15 cellular contexts compared by ENCODE assay signal in the genomic region with DNA sequence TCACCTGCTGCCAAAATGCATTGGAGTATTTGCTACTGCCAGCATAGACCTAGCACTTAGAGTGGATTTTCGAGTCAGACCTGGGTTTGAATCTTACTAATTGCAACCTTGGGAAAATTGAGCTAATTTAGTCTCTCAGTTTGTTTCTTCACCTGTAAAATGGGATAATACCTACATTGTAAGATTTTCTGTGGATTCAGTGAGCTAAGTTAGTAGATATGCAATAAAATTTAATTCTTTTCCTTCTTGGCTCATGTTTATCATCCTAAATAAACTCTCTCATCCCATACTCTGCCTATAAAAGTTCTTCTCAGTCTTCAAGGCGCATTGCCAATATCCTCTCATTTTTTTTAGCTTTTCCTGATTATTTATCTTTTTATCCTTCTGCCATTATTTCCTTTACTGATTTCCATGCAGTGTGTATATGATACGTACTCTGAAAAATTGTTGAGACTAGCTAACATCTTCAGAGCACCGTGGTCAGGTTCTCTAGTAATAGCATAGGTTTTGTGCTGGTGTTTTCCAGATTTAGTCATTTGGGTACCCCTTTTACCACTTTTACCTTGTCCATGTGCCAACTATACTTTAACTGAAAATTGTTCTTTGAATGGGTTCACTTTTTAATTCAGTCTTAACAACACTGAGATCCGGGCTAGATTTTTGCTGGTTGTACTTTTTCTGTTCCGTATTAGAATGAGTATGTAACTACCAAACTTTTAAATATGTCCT. TPM values are rescaled to one million over a fixed set of nuclear protein-coding genes. Genes with fewer than 3 reads are reported as not detected.
DNase-seq lines count a peak whose midpoint lies in the region; ATAC-seq and TF ChIP-seq lines count a peak whose summit lies in the region.
"Had no signal": no experiment of that assay in that cellular context is flagged by ENCODE, and none has a peak within 500 bp of the region (broad histone marks: within the 10 kb centered on the region; RNA-seq: fewer than 3 reads in every experiment).

No MANE protein-coding gene starts in this region.

- no peak overlapping the region for H3K4me3 Mint-ChIP-seq in activated naive CD8-positive, alpha-beta T cell treated with anti-CD3 and anti-CD28 coated beads, Interleukin-2, amount 10 ng/mL, durations not matched to agents 7 days and 5 days
- H3K4me3 Mint-ChIP-seq: activated T-cell treated with anti-CD3 and anti-CD28 coated beads, Interleukin-2, amount 50 U/mL, for 4 hours; B cell had no signal

- peaks cover 21% of the 10 kb centered on the region for H3K4me1 Mint-ChIP-seq in activated naive CD8-positive, alpha-beta T cell treated with anti-CD3 and anti-CD28 coated beads, Interleukin-2, amount 10 ng/mL, durations not matched to agents 7 days and 5 days

- peak; percentile 43 for DNase-seq in GM06990 (ENCODE audit: extremely low read depth, insufficient read length)
- no peak for DNase-seq in activated naive CD8-positive, alpha-beta T cell treated with anti-CD3 and anti-CD28 coated beads, Interleukin-2, amount 10 ng/mL, durations not matched to agents 7 days and 5 days
- no peak for DNase-seq in aorta
- DNase-seq in stimulated activated CD4-positive, alpha-beta T cell treated with anti-CD3 and anti-CD28 coated beads, Interleukin-4, amount 100 ng/mL, for 24 hours: no peak
- DNase-seq in esophagus muscularis mucosa (ENCODE audit: extremely low spot score): no peak
- DNase-seq in middle frontal gyrus (ENCODE audit: extremely low spot score, low spot score): no peak
- DNase-seq: activated T-cell treated with anti-CD3 and anti-CD28 coated beads, Interleukin-2, amount 50 U/mL, for 4 hours; DMS79 treated with DMSO at 0.1 percent for 48 hours; effector memory CD4-positive, alpha-beta T cell; gastrocnemius medialis; islet precursor cell; MG63 had no signal

- H3K36me3 Mint-ChIP-seq in activated naive CD8-positive, alpha-beta T cell treated with anti-CD3 and anti-CD28 coated beads, Interleukin-2, amount 10 ng/mL, durations not matched to agents 7 days and 5 days: peaks cover 8% of the 10 kb centered on the region

- ATAC-seq in GM18870 (IDR thresholded peaks at IDR 0.05; ENCODE audit: unreplicated experiment): peak; percentile 53
- peak; percentile 39 for ATAC-seq in HG03045 (IDR thresholded peaks at IDR 0.05; ENCODE audit: unreplicated experiment)
- ATAC-seq in activated naive CD8-positive, alpha-beta T cell treated with anti-CD3 and anti-CD28 coated beads, Interleukin-2, amount 10 ng/mL, durations not matched to agents 7 days and 5 days (ENCODE audit: low read depth): peak; percentile 39
- no peak for ATAC-seq in aorta (ENCODE audit: low FRiP score)
- ATAC-seq: gastrocnemius medialis had no signal

- TF ChIP-seq POLR2A in esophagus muscularis mucosa (IDR thresholded peaks at IDR 0.05; ENCODE audit: low read depth): no peak

- no peaks in the 10 kb centered on the region for H3K4me1 ChIP-seq in aorta (ENCODE audit: control insufficient read depth in 1 of 2, insufficient read depth in 2 of 2, low read length in 2 of 2)
- H3K4me1 ChIP-seq in esophagus muscularis mucosa: peaks cover 0 to 8% (median under 1%) of the 10 kb centered on the region in 4 donors

- 78 to 82% methylated on average over 6 of the region's 6 CpGs for WGBS in aorta, 2 donors
- 87% methylated on average over 6 of the region's 6 CpGs for WGBS in esophagus muscularis mucosa

- H3K9me3 Mint-ChIP-seq in activated naive CD8-positive, alpha-beta T cell treated with anti-CD3 and anti-CD28 coated beads, Interleukin-2, amount 10 ng/mL, durations not matched to agents 7 days and 5 days: no peaks in the 10 kb centered on the region
- H3K9me3 Mint-ChIP-seq: activated T-cell treated with anti-CD3 and anti-CD28 coated beads, Interleukin-2, amount 50 U/mL, for 4 hours had no signal

- POLR2A ChIA-PET in activated naive CD8-positive, alpha-beta T cell treated with anti-CD3 and anti-CD28 coated beads, Interleukin-2, amount 10 ng/mL, durations not matched to agents 7 days and 5 days (lab: Charles Lee): no interaction called here

- no peaks in the 10 kb centered on the region for H3K27me3 ChIP-seq in GM06990 (replicated peaks; ENCODE audit: control insufficient read depth, insufficient read depth, low read length)
- no peaks in the 10 kb centered on the region for H3K27me3 ChIP-seq in aorta (ENCODE audit: control insufficient read depth in 1 of 2, insufficient read depth in 2 of 2, low read length in 1 of 2)
- no peaks in the 10 kb centered on the region for H3K27me3 ChIP-seq in esophagus muscularis mucosa
- H3K27me3 ChIP-seq: gastrocnemius medialis, MG63 had no signal

- H3K27ac ChIP-seq in aorta (ENCODE audit: low read depth in 1 of 2, low read length in 2 of 2) (no peak overlapping the region), esophagus muscularis mucosa (replicated peaks in 1 of 4) (no peak overlapping the region)
- H3K27ac ChIP-seq: gastrocnemius medialis had no signal

- H3K27ac Mint-ChIP-seq in activated naive CD8-positive, alpha-beta T cell treated with anti-CD3 and anti-CD28 coated beads, Interleukin-2, amount 10 ng/mL, durations not matched to agents 7 days and 5 days: no peak overlapping the region
- H3K27ac Mint-ChIP-seq: B cell had no signal

- peak overlapping the region; percentile 0 for H3K4me3 ChIP-seq in GM06990 (replicated peaks; ENCODE audit: low read depth, low read length)
- H3K4me3 ChIP-seq in aorta (ENCODE audit: low read length in 2 of 2): no peak overlapping the region
- H3K4me3 ChIP-seq in esophagus muscularis mucosa: no peak overlapping the region
- H3K4me3 ChIP-seq: gastrocnemius medialis, MG63 had no signal

- TF ChIP-seq CTCF in GM06990 (IDR thresholded peaks at IDR 0.05; ENCODE audit: insufficient read depth, low read length, poor library complexity, severe bottlenecking) (no peak), esophagus muscularis mucosa (IDR thresholded peaks at IDR 0.05) (no peak)

- no peaks in the 10 kb centered on the region for H3K27me3 Mint-ChIP-seq in activated naive CD8-positive, alpha-beta T cell treated with anti-CD3 and anti-CD28 coated beads, Interleukin-2, amount 10 ng/mL, durations not matched to agents 7 days and 5 days
- H3K27me3 Mint-ChIP-seq: B cell had no signal

- intact Hi-C loops in aorta (cut with DNase I): loop anchor here (5.0 to 10.0 kb wide), 2 partner anchors 54 to 276 kb away; a partner anchor contains a TSS
- intact Hi-C loops in esophagus muscularis mucosa (cut with DNase I): no loop called here

- no peaks in the 10 kb centered on the region; the same call in 1 of the 2 replicates for H3K36me3 ChIP-seq in GM06990 (ENCODE audit: control insufficient read depth, insufficient read depth, low read length)
- no peaks in the 10 kb centered on the region for H3K36me3 ChIP-seq in aorta (ENCODE audit: control insufficient read depth in 1 of 2, insufficient read depth in 2 of 2, low read length in 1 of 2)
- peaks cover 4 to 26% (median 18%) of the 10 kb centered on the region in 4 donors for H3K36me3 ChIP-seq in esophagus muscularis mucosa
- H3K36me3 ChIP-seq: gastrocnemius medialis had no signal

- no peaks in the 10 kb centered on the region for H3K9me3 ChIP-seq in aorta (ENCODE audit: control insufficient read depth, low read length)
- H3K9me3 ChIP-seq in esophagus muscularis mucosa: no peaks in the 10 kb centered on the region
- H3K9me3 ChIP-seq: gastrocnemius medialis, MG63 had no signal

- no peak for TF ChIP-seq EP300 in esophagus muscularis mucosa (IDR thresholded peaks at IDR 0.05)

RNA-seq across cellular contexts. Expression of a gene that starts 7.3 kb away (rescaled TPM):
- 10 to 100 TPM; 49.8 to 50.6 TPM for total RNA-seq in activated naive CD8-positive, alpha-beta T cell treated with anti-CD3 and anti-CD28 coated beads, Interleukin-2, amount 10 ng/mL, durations not matched to agents 7 days and 5 days
- total RNA-seq in aorta (10 to 100 TPM; 21.4 to 31.4 TPM), esophagus muscularis mucosa (10 to 100 TPM; 18.7 to 21.6 (median 19.6) TPM)
- polyA plus RNA-seq in aorta: 10 to 100 TPM; 12.7 to 13.0 TPM

RNA-seq across cellular contexts. Expression of a gene that starts 50.7 kb away (rescaled TPM):
- total RNA-seq in activated naive CD8-positive, alpha-beta T cell treated with anti-CD3 and anti-CD28 coated beads, Interleukin-2, amount 10 ng/mL, durations not matched to agents 7 days and 5 days: 10 to 100 TPM; 38.0 to 43.5 TPM
- total RNA-seq in aorta: 10 to 100 TPM; 33.0 to 45.9 TPM
- polyA plus RNA-seq in aorta: 10 to 100 TPM; 10.8 to 16.4 TPM
- total RNA-seq in esophagus muscularis mucosa: 10 to 100 TPM; 18.0 to 42.6 (median 23.2) TPM
